ENCODE assay signal across 1 cellular context in genomic region chr19:46297700-46298476, GRCh38.
TF ChIP-seq lines count a peak whose summit lies in the region.

No MANE protein-coding gene starts in this region.

TF ChIP-seq in GM23338, 12 proteins besides CTCF, POLR2A, EP300 and RAD21 (continued from another document):
- no peak for TF ChIP-seq ZNF462 (CRISPR knock-in tag; IDR thresholded peaks at IDR 0.05)
